In the genomic region with DNA sequence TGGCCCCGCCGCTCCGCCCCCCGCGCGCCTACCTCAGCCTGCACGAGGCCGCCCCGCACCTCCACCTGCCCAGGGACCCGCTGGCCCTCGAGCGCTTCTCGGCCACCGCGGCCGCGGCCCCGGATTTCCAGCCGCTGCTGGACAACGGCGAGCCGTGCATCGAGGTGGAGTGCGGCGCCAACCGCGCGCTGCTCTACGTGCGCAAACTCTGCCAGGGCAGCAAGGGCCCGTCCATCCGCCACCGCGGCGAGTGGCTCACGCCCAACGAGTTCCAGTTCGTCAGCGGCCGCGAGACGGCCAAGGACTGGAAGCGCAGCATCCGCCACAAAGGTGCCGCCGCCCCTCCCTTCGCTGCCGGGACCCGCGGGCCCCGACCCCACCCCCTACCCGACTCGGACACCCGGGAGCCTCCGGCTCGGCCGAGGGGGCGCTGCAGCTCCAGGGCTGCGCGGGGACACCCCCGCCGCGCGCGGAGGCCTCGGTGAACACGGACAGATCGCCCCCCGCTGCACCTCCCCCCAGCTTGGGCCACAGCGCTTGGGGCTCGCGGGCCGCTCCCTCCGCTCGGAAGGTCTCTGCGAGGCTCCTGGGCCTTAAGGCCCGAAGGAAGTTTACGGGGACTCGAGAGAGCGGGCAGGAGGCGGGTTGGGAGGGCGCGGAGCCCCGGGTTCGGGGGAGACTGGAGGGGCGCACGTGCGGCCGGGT, we compare ENCODE assay signal across 9 cellular contexts. TPM values are rescaled to one million over a fixed set of nuclear protein-coding genes. Genes with fewer than 3 reads are reported as not detected.
DNase-seq lines count a peak whose midpoint lies in the region; TF ChIP-seq lines count a peak whose summit lies in the region.
"Had no signal": no experiment of that assay in that cellular context is flagged by ENCODE, and none has a peak within 500 bp of the region (broad histone marks: within the 10 kb centered on the region; RNA-seq: fewer than 3 reads in every experiment).

No MANE protein-coding gene starts in this region.

- DNase-seq in CD1c-positive myeloid dendritic cell (ENCODE audit: extremely low spot score) (peak; percentile 37), M059J (ENCODE audit: low read depth) (peak; percentile 73), dermis blood vessel endothelial cell (peak; percentile 37), neural progenitor cell (ENCODE audit: low spot score) (peak; percentile 81), glomerular visceral epithelial cell (ENCODE audit: extremely low spot score) (no peak), AG08395 (ENCODE audit: low spot score) (no peak), NCI-H524 treated with DMSO at 0.1 percent for 48 hours (lab: John Stamatoyannopoulos, UW) (no peak), pons (ENCODE audit: low spot score) (no peak)

- H3K9ac ChIP-seq in neural progenitor cell = no peak overlapping the region

- H3F3A ChIP-seq in neural progenitor cell (ENCODE audit: low read depth) = peaks cover 9% of the 10 kb centered on the region

- peak overlapping the region; percentile 45 for H3K4me3 ChIP-seq in neural progenitor cell

- H3K27me3 Mint-ChIP-seq in neural progenitor cell (ENCODE audit: insufficient read depth, low read depth) = peaks cover 61% of the 10 kb centered on the region

- peak; percentile 20 for TF ChIP-seq CTCF in neural progenitor cell (IDR thresholded peaks at IDR 0.05)

- no peak overlapping the region for H3K27ac ChIP-seq in neural progenitor cell

- peak overlapping the region; percentile 76 for H3K4me2 ChIP-seq in neural progenitor cell

- no peaks in the 10 kb centered on the region for H3K9me3 ChIP-seq in neural progenitor cell (ENCODE audit: low read depth)

- peak overlapping the region; percentile 55 for H2AFZ ChIP-seq in neural progenitor cell (replicated peaks)

- no peaks in the 10 kb centered on the region for H3K36me3 Mint-ChIP-seq in neural progenitor cell

- H3K27me3 ChIP-seq in neural progenitor cell = peaks cover 100% of the 10 kb centered on the region

- no peaks in the 10 kb centered on the region for H3K79me2 ChIP-seq in neural progenitor cell (ENCODE audit: low read depth)

- peaks cover 34% of the 10 kb centered on the region for H3K4me1 Mint-ChIP-seq in neural progenitor cell

- peak overlapping the region; percentile 79 for H3K4me3 Mint-ChIP-seq in neural progenitor cell

- H4K20me1 ChIP-seq in neural progenitor cell (ENCODE audit: low read depth) = peaks cover 59% of the 10 kb centered on the region

- peaks cover 19% of the 10 kb centered on the region for H3K4me1 ChIP-seq in neural progenitor cell

- no peaks in the 10 kb centered on the region for H3K36me3 ChIP-seq in neural progenitor cell

- H3K27ac Mint-ChIP-seq in neural progenitor cell = no peak overlapping the region

- no peaks in the 10 kb centered on the region for H3K9me3 Mint-ChIP-seq in neural progenitor cell

RNA-seq across cellular contexts. Expression of gene SAMD11, which starts 1.0 kb away (rescaled TPM):
- 30.5 and 59.8 TPM in 2 replicates for total RNA-seq in M059J (2014; rRNA removed; shearing (Covaris generic))
- total RNA-seq in dermis blood vessel endothelial cell (0.19 and 0.68 TPM in 2 replicates), neural progenitor cell (ENCODE audit: low replicate concordance) (0.15 TPM in 1 of 2 replicates, not detected in the other)

RNA-seq across cellular contexts. Expression of gene NOC2L, which starts 34.3 kb away (rescaled TPM):
- total RNA-seq in M059J (2014; rRNA removed; shearing (Covaris generic)) = 60.1 and 102 TPM in 2 replicates
- total RNA-seq in dermis blood vessel endothelial cell (70.5 and 98.0 TPM in 2 replicates), neural progenitor cell (ENCODE audit: low replicate concordance) (39.6 and 69.1 TPM in 2 replicates)

RNA-seq across cellular contexts. Expression of gene KLHL17, which starts 35.6 kb away (rescaled TPM):
- 4.3 and 7.8 TPM in 2 replicates for total RNA-seq in M059J (2014; rRNA removed; shearing (Covaris generic))
- 5.4 and 8.0 TPM in 2 replicates for total RNA-seq in dermis blood vessel endothelial cell
- 10.7 and 33.8 TPM in 2 replicates for total RNA-seq in neural progenitor cell (ENCODE audit: low replicate concordance)

RNA-seq across cellular contexts. Expression of gene PLEKHN1, which starts 41.5 kb away (rescaled TPM):
- total RNA-seq in M059J (2014; rRNA removed; shearing (Covaris generic)) = 2.4 and 4.5 TPM in 2 replicates
- 0.17 and 0.37 TPM in 2 replicates for total RNA-seq in dermis blood vessel endothelial cell
- total RNA-seq in neural progenitor cell (ENCODE audit: low replicate concordance) = 0.09 TPM in 1 of 2 replicates, not detected in the other

RNA-seq across cellular contexts. Expression of gene PERM1, which starts 57.1 kb away (rescaled TPM):
- total RNA-seq in M059J (2014; rRNA removed; shearing (Covaris generic)) = 0.37 and 1.0 TPM in 2 replicates
- total RNA-seq in dermis blood vessel endothelial cell = not detected in 2 replicates
- not detected in 2 replicates for total RNA-seq in neural progenitor cell (ENCODE audit: low replicate concordance)
- total RNA-seq: glomerular endothelial cell had no signal

Comparison
In these comparisons a context has a peak if more than half of its experiments do, and no peak if none do; other contexts are left out.
1. DNase-seq: peak in CD1c-positive myeloid dendritic cell (single experiment), M059J (single experiment), dermis blood vessel endothelial cell (single experiment) and neural progenitor cell (single experiment); none in glomerular visceral epithelial cell (single experiment), AG08395 (single experiment), NCI-H524 treated with DMSO at 0.1 percent for 48 hours (single experiment) and pons (single experiment).
2. RNA of gene SAMD11, which starts 1.0 kb away (total RNA-seq): 30.5 to 59.8 TPM in M059J; 0.19 to 0.68 TPM in dermis blood vessel endothelial cell and 0.15 TPM in neural progenitor cell; every median in the first group is over 10 times any median in the second.